ENCODE assay signal across 1 cellular context in genomic region chr1:217881607-217882332, GRCh38.
TF ChIP-seq lines count a peak whose summit lies in the region.

No MANE protein-coding gene starts in this region.

TF ChIP-seq in SK-N-SH, 30 proteins besides CTCF, POLR2A, EP300 and RAD21:
- TF ChIP-seq, protein P1, sequence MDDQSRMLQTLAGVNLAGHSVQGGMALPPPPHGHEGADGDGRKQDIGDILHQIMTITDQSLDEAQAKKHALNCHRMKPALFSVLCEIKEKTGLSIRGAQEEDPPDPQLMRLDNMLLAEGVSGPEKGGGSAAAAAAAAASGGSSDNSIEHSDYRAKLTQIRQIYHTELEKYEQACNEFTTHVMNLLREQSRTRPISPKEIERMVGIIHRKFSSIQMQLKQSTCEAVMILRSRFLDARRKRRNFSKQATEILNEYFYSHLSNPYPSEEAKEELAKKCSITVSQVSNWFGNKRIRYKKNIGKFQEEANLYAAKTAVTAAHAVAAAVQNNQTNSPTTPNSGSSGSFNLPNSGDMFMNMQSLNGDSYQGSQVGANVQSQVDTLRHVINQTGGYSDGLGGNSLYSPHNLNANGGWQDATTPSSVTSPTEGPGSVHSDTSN (IDR thresholded peaks at IDR 0.05), result peak; percentile 33
- no peak for TF ChIP-seq IRF3 (IDR thresholded peaks at IDR 0.05; ENCODE audit: low read depth, low read length)
- TF ChIP-seq TEAD4 (IDR thresholded peaks at IDR 0.05; ENCODE audit: borderline replicate concordance, insufficient read depth), result peak; percentile 10; the same call in 1 of the 2 replicates
- TF ChIP-seq FOSL2 (IDR thresholded peaks at IDR 0.05; ENCODE audit: borderline replicate concordance, low read depth), result no peak
